16 cellular contexts compared by ENCODE assay signal in the genomic region with DNA sequence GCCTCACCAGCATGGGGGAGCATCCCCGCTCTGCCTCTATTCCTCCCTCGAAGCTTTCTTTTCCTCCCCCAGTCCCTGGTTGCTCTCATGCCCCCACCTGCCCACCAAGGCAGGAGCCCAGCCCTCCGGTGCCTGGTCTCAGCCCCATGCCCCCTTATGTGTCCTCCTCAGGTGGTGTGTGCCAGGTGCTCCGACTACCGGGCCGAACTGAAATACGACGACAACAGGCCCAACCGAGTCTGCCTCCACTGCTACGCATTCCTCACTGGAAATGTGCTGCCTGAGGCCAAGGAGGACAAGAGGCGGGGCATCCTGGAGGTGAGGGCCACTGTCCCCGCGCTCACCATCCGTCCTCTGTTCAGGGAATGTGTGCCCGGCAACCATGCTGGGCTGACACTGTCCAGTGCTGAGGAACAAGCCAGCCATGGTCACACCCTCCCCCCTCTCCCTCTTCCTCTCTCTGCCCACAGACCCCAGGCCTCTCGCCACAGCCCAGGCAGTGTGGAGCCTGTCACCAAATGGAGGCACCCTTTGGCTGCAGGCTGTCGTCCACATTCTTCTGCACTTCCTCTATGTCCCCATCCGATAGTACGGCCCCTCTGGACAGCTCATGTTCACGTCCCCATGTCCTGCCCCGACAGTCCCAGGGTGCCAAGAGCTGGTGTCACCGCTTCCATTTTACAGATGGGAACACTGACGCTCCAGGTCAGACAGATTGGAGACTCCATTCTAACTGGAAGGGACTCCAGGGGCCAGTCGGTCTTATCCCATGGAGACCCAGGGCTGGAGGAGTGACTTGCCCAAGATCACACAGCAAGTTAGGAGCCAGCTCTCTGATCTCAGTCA. TPM values are rescaled to one million over a fixed set of nuclear protein-coding genes. Genes with fewer than 3 reads are reported as not detected.
DNase-seq lines count a peak whose midpoint lies in the region; ATAC-seq lines count a peak whose summit lies in the region.
"Had no signal": no experiment of that assay in that cellular context is flagged by ENCODE, and none has a peak within 500 bp of the region (broad histone marks: within the 10 kb centered on the region; RNA-seq: fewer than 3 reads in every experiment).

No MANE protein-coding gene starts in this region.

- no peaks in the 10 kb centered on the region for H3K27me3 Mint-ChIP-seq in activated naive CD4-positive, alpha-beta T cell treated with anti-CD3 and anti-CD28 coated beads for 36 hours (ENCODE audit: low read depth)
- H3K27me3 Mint-ChIP-seq in T-cell, result no peaks in the 10 kb centered on the region
- no peaks in the 10 kb centered on the region for H3K27me3 Mint-ChIP-seq in central memory CD8-positive, alpha-beta T cell

- POLR2A ChIA-PET in T-cell (lab: Charles Lee), result interaction anchor here (0.6 to 0.7 kb wide), 2 partner anchors 18 to 217 kb away, joined by 3 to 5 read pairs; no protein-coding TSS in a partner anchor

- H3K4me1 Mint-ChIP-seq in activated naive CD4-positive, alpha-beta T cell treated with anti-CD3 and anti-CD28 coated beads for 36 hours (ENCODE audit: low read depth), result peaks cover 53% of the 10 kb centered on the region
- peaks cover 44 to 62% (median 54%) of the 10 kb centered on the region in 3 donors for H3K4me1 Mint-ChIP-seq in T-cell
- peaks cover 43% of the 10 kb centered on the region for H3K4me1 Mint-ChIP-seq in central memory CD8-positive, alpha-beta T cell
- peaks cover 89% of the 10 kb centered on the region for H3K4me1 Mint-ChIP-seq in stimulated activated effector memory CD8-positive, alpha-beta T cell treated with anti-CD3 and anti-CD28 coated beads, Interleukin-12 subunit alpha, Interleukin-12 subunit beta, amount 100 ng/mL, for 72 hours

- H3K27ac Mint-ChIP-seq in activated naive CD4-positive, alpha-beta T cell treated with anti-CD3 and anti-CD28 coated beads for 36 hours, result peak overlapping the region; percentile 73
- H3K27ac Mint-ChIP-seq in T-cell, result peak overlapping the region; percentile 22 to 31
- peak overlapping the region; percentile 55 for H3K27ac Mint-ChIP-seq in central memory CD8-positive, alpha-beta T cell (ENCODE audit: low read depth)
- peak overlapping the region; percentile 87 for H3K27ac Mint-ChIP-seq in stimulated activated effector memory CD8-positive, alpha-beta T cell treated with anti-CD3 and anti-CD28 coated beads, Interleukin-12 subunit alpha, Interleukin-12 subunit beta, amount 100 ng/mL, for 72 hours

- DNase-seq in activated naive CD4-positive, alpha-beta T cell treated with anti-CD3 and anti-CD28 coated beads for 36 hours, result no peak
- no peak for DNase-seq in activated naive CD4-positive, alpha-beta T cell treated with anti-CD3 and anti-CD28 coated beads, Interleukin-2, amount 50 U/mL, for 16 hours
- no peak for DNase-seq in T-cell
- no peak for DNase-seq in central memory CD8-positive, alpha-beta T cell (ENCODE audit: low spot score in 2 of 2)
- DNase-seq in stimulated activated effector memory CD8-positive, alpha-beta T cell treated with anti-CD3 and anti-CD28 coated beads, Interleukin-12 subunit alpha, Interleukin-12 subunit beta, amount 100 ng/mL, for 72 hours (ENCODE audit: low spot score in 2 of 2), result no peak
- no peak for DNase-seq in stimulated activated CD4-positive, alpha-beta T cell treated with anti-CD3 and anti-CD28 coated beads, Interleukin-2, amount 100 ng/mL, for 24 hours
- DNase-seq: activated CD4-positive, CD25-positive, alpha-beta regulatory T cell treated with anti-CD3 and anti-CD28 coated beads, Interleukin-2, amount 50 U/mL, for 72 hours; effector CD4-positive, alpha-beta T cell; Kasumi-1; NCI-H1694 treated with DMSO at 0.1 percent for 48 hours; NCI-H510A treated with DMSO at 0.1 percent for 48 hours; retina; tibial artery had no signal

- no peak for ATAC-seq in T-cell (replicated peaks in 1 of 4)
- no peak for ATAC-seq in central memory CD8-positive, alpha-beta T cell (replicated peaks; ENCODE audit: extremely low read depth, poor library complexity, severe bottlenecking)
- ATAC-seq in stimulated activated effector memory CD8-positive, alpha-beta T cell treated with anti-CD3 and anti-CD28 coated beads, Interleukin-12 subunit alpha, Interleukin-12 subunit beta, amount 100 ng/mL, for 72 hours, result no peak
- no peak for ATAC-seq in GM18867 (IDR thresholded peaks at IDR 0.05; ENCODE audit: unreplicated experiment)
- ATAC-seq in GM19328 (IDR thresholded peaks at IDR 0.05; ENCODE audit: unreplicated experiment), result no peak

- H3K9me3 Mint-ChIP-seq in activated naive CD4-positive, alpha-beta T cell treated with anti-CD3 and anti-CD28 coated beads for 36 hours, result peaks cover 4% of the 10 kb centered on the region
- peaks cover 0 to 4% (median 0%) of the 10 kb centered on the region in 3 donors for H3K9me3 Mint-ChIP-seq in T-cell
- no peaks in the 10 kb centered on the region for H3K9me3 Mint-ChIP-seq in central memory CD8-positive, alpha-beta T cell
- H3K9me3 Mint-ChIP-seq in stimulated activated effector memory CD8-positive, alpha-beta T cell treated with anti-CD3 and anti-CD28 coated beads, Interleukin-12 subunit alpha, Interleukin-12 subunit beta, amount 100 ng/mL, for 72 hours, result peaks cover 4% of the 10 kb centered on the region

- H3K4me3 Mint-ChIP-seq in activated naive CD4-positive, alpha-beta T cell treated with anti-CD3 and anti-CD28 coated beads for 36 hours, result no peak overlapping the region
- H3K4me3 Mint-ChIP-seq in T-cell, result no peak overlapping the region
- H3K4me3 Mint-ChIP-seq in central memory CD8-positive, alpha-beta T cell, result no peak overlapping the region
- peak overlapping the region; percentile 24 for H3K4me3 Mint-ChIP-seq in stimulated activated effector memory CD8-positive, alpha-beta T cell treated with anti-CD3 and anti-CD28 coated beads, Interleukin-12 subunit alpha, Interleukin-12 subunit beta, amount 100 ng/mL, for 72 hours
- H3K4me3 Mint-ChIP-seq: nephron had no signal

- CTCF ChIA-PET in activated naive CD4-positive, alpha-beta T cell treated with anti-CD3 and anti-CD28 coated beads for 36 hours (lab: Charles Lee), result interaction anchor here (1.2 to 23.0 kb wide), 4 partner anchors 23 to 183 kb away, joined by 6 to 704 read pairs (median 213); partner anchors contain the start of gene PIM1
- CTCF ChIA-PET in T-cell (lab: Charles Lee), result interaction anchor here (0.5 to 1.1 kb wide), 6 partner anchors 22 to 822 kb away, joined by 4 to 19 read pairs (median 4); no protein-coding TSS in a partner anchor

- H3K36me3 Mint-ChIP-seq in activated naive CD4-positive, alpha-beta T cell treated with anti-CD3 and anti-CD28 coated beads for 36 hours (ENCODE audit: low read depth), result peaks cover 2% of the 10 kb centered on the region
- H3K36me3 Mint-ChIP-seq in T-cell, result no peaks in the 10 kb centered on the region
- H3K36me3 Mint-ChIP-seq in central memory CD8-positive, alpha-beta T cell (ENCODE audit: insufficient read depth), result peaks cover 7% of the 10 kb centered on the region
- peaks cover 26% of the 10 kb centered on the region for H3K36me3 Mint-ChIP-seq in stimulated activated effector memory CD8-positive, alpha-beta T cell treated with anti-CD3 and anti-CD28 coated beads, Interleukin-12 subunit alpha, Interleukin-12 subunit beta, amount 100 ng/mL, for 72 hours

- intact Hi-C loops in activated naive CD4-positive, alpha-beta T cell treated with anti-CD3 and anti-CD28 coated beads for 36 hours (cut with micrococcal nuclease), result no loop called here

RNA-seq across cellular contexts. Expression of gene FGD2, which starts 20.4 kb away (rescaled TPM):
- total RNA-seq in activated naive CD4-positive, alpha-beta T cell treated with anti-CD3 and anti-CD28 coated beads for 36 hours, result under 1 TPM; 0.25 to 0.48 TPM
- 10 to 100 TPM in 1 of 5 donors, 1 to 10 TPM in 4; 2.8 to 11.1 (median 3.3) TPM for total RNA-seq in T-cell

RNA-seq across cellular contexts. Expression of gene MTCH1, which starts 39.8 kb away (rescaled TPM):
- total RNA-seq in activated naive CD4-positive, alpha-beta T cell treated with anti-CD3 and anti-CD28 coated beads for 36 hours, result 100 to 1,000 TPM in 1 of 2 experiments, 10 to 100 TPM in 1; 97.4 to 101 TPM
- total RNA-seq in T-cell, result 100 to 1,000 TPM; 146 to 185 (median 160) TPM

Comparison
In these comparisons a context has a peak if more than half of its experiments do, and no peak if none do; other contexts are left out.
1. H3K27ac Mint-ChIP-seq: peak in every context shown above with its lines; median percentile 87 in stimulated activated effector memory CD8-positive, alpha-beta T cell treated with anti-CD3 and anti-CD28 coated beads, Interleukin-12 subunit alpha, Interleukin-12 subunit beta, amount 100 ng/mL, for 72 hours; 73 in activated naive CD4-positive, alpha-beta T cell treated with anti-CD3 and anti-CD28 coated beads for 36 hours; 55 in central memory CD8-positive, alpha-beta T cell; 26 in T-cell.